25 cellular contexts compared by ENCODE assay signal in the genomic region with DNA sequence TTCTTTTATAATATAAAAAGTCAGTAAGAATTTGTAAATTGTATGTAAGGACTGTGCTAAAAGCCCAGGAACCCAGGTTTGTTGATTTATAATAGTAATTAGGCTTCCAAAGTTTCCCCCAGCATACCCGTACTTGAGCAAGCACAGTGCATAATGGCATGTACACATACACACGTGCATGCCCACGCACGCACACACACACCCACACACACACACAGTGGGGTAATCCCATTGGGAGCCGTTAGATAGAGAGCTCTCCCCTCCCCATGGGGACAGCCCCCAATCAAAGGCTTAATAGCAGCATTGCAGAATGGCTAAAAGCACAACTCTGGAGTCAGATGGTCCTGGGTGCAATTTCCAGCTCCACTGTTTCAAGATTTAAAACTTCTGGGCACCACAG.
"Had no signal": no experiment of that assay in that cellular context is flagged by ENCODE, and none has a peak within 500 bp of the region (broad histone marks: within the 10 kb centered on the region; RNA-seq: fewer than 3 reads in every experiment).

No MANE protein-coding gene starts in this region.

- H3K4me3 ChIP-seq: neural progenitor cell, ovary, psoas muscle, right lobe of liver, sigmoid colon, stomach, thoracic aorta, thyroid gland, tibial nerve, upper lobe of left lung, vagina had no signal

- H2AFZ ChIP-seq: neural progenitor cell, parathyroid adenoma had no signal

- ATAC-seq: psoas muscle; right cardiac atrium; right lobe of liver; stimulated activated effector memory CD8-positive, alpha-beta T cell treated with anti-CD3 and anti-CD28 coated beads, Interleukin-12 subunit alpha, Interleukin-12 subunit beta, amount 100 ng/mL, for 72 hours; stimulated activated naive B cell treated with anti-CD40 and anti-IgM and Interleukin-4, amounts not matched to agents 10 μg/mL and 1 μg/mL and 100 μg/mL, for 72 hours had no signal

- H3K27me3 ChIP-seq: neural progenitor cell, ovary, right lobe of liver, sigmoid colon, stomach, thyroid gland, tibial nerve, upper lobe of left lung, vagina had no signal

- DNase-seq: nephron progenitor cell; occipital lobe; ovary; posterior cingulate gyrus; psoas muscle; right cardiac atrium; right lobe of liver; sigmoid colon; small intestine; stimulated activated CD4-positive, alpha-beta T cell treated with anti-CD3 and anti-CD28 coated beads, Interleukin-15, amount 100 ng/mL, for 24 hours; stimulated activated CD4-positive, alpha-beta T cell treated with anti-CD3 and anti-CD28 coated beads, Interleukin-2, amount 100 ng/mL, for 24 hours; stimulated activated CD4-positive, alpha-beta T cell treated with anti-CD3 and anti-CD28 coated beads, Interleukin-2, amount 100 ng/mL, for 48 hours; stimulated activated CD4-positive, alpha-beta T cell treated with anti-CD3 and anti-CD28 coated beads, Interleukin-4, amount 100 ng/mL, for 24 hours; stimulated activated naive B cell treated with anti-CD40 and anti-IgM and Interleukin-4, amounts not matched to agents 10 μg/mL and 1 μg/mL and 100 μg/mL, for 72 hours; stimulated activated naive CD4-positive, alpha-beta T cell treated with Interleukin-2 at 50 U/mL for 16 hours; stomach; thyroid gland; trophoblast cell; upper lobe of left lung had no signal

- H3K27ac ChIP-seq: neural progenitor cell, ovary, parathyroid adenoma, psoas muscle, right lobe of liver, sigmoid colon, stomach, thoracic aorta, thyroid gland, tibial nerve, upper lobe of left lung, vagina had no signal

- H3K9me3 ChIP-seq: ovary, psoas muscle, right lobe of liver, sigmoid colon, stomach, thoracic aorta, thyroid gland, tibial nerve, upper lobe of left lung, vagina had no signal

- H3K4me1 ChIP-seq: parathyroid adenoma, psoas muscle, right lobe of liver, sigmoid colon, stomach, tibial nerve, upper lobe of left lung, vagina had no signal

- H3K4me2 ChIP-seq: neural progenitor cell had no signal

- H3K9ac ChIP-seq: neural progenitor cell, parathyroid adenoma had no signal

- H3K79me2 ChIP-seq: parathyroid adenoma had no signal

- H3K36me3 ChIP-seq: ovary, right lobe of liver, thoracic aorta, thyroid gland, upper lobe of left lung, vagina had no signal
